ENCODE assay signal across 6 cellular contexts in the genomic region with DNA sequence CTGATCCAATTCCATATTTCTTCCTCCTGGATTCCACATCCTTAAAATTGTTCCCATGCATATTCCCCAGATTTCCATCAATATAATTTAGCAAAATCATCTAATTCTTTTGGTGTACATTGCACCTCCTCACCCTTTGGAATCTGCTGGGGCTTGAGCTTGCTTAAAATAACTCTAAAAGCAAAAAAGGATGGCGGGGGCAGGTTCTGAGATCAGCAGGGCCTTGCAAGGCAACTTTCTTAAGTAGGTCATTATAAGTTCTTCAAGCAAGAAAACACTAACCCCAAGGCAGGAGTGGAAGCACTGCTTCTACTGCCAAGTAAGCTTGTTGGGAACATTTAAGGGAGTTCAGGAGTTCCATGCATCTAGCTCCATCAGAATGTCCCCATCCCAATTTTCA.
"Had no signal": no experiment of that assay in that cellular context is flagged by ENCODE, and none has a peak within 500 bp of the region (broad histone marks: within the 10 kb centered on the region; RNA-seq: fewer than 3 reads in every experiment).

No MANE protein-coding gene starts in this region.

- ATAC-seq: HepG2, K562 had no signal

- DNase-seq: IMR-90, KBM-7, KG1 had no signal

- H3K4me3 ChIP-seq: K562 had no signal

- H3K27ac ChIP-seq: HL-60 had no signal
